1 cellular context compared by ENCODE assay signal in genomic region chr4:2623442-2623841, GRCh38.
TF ChIP-seq lines count a peak whose summit lies in the region.

No MANE protein-coding gene starts in this region.

TF ChIP-seq in GM23338, 12 proteins besides CTCF, POLR2A, EP300 and RAD21 (continued from another document):
- TF ChIP-seq, protein P1, sequence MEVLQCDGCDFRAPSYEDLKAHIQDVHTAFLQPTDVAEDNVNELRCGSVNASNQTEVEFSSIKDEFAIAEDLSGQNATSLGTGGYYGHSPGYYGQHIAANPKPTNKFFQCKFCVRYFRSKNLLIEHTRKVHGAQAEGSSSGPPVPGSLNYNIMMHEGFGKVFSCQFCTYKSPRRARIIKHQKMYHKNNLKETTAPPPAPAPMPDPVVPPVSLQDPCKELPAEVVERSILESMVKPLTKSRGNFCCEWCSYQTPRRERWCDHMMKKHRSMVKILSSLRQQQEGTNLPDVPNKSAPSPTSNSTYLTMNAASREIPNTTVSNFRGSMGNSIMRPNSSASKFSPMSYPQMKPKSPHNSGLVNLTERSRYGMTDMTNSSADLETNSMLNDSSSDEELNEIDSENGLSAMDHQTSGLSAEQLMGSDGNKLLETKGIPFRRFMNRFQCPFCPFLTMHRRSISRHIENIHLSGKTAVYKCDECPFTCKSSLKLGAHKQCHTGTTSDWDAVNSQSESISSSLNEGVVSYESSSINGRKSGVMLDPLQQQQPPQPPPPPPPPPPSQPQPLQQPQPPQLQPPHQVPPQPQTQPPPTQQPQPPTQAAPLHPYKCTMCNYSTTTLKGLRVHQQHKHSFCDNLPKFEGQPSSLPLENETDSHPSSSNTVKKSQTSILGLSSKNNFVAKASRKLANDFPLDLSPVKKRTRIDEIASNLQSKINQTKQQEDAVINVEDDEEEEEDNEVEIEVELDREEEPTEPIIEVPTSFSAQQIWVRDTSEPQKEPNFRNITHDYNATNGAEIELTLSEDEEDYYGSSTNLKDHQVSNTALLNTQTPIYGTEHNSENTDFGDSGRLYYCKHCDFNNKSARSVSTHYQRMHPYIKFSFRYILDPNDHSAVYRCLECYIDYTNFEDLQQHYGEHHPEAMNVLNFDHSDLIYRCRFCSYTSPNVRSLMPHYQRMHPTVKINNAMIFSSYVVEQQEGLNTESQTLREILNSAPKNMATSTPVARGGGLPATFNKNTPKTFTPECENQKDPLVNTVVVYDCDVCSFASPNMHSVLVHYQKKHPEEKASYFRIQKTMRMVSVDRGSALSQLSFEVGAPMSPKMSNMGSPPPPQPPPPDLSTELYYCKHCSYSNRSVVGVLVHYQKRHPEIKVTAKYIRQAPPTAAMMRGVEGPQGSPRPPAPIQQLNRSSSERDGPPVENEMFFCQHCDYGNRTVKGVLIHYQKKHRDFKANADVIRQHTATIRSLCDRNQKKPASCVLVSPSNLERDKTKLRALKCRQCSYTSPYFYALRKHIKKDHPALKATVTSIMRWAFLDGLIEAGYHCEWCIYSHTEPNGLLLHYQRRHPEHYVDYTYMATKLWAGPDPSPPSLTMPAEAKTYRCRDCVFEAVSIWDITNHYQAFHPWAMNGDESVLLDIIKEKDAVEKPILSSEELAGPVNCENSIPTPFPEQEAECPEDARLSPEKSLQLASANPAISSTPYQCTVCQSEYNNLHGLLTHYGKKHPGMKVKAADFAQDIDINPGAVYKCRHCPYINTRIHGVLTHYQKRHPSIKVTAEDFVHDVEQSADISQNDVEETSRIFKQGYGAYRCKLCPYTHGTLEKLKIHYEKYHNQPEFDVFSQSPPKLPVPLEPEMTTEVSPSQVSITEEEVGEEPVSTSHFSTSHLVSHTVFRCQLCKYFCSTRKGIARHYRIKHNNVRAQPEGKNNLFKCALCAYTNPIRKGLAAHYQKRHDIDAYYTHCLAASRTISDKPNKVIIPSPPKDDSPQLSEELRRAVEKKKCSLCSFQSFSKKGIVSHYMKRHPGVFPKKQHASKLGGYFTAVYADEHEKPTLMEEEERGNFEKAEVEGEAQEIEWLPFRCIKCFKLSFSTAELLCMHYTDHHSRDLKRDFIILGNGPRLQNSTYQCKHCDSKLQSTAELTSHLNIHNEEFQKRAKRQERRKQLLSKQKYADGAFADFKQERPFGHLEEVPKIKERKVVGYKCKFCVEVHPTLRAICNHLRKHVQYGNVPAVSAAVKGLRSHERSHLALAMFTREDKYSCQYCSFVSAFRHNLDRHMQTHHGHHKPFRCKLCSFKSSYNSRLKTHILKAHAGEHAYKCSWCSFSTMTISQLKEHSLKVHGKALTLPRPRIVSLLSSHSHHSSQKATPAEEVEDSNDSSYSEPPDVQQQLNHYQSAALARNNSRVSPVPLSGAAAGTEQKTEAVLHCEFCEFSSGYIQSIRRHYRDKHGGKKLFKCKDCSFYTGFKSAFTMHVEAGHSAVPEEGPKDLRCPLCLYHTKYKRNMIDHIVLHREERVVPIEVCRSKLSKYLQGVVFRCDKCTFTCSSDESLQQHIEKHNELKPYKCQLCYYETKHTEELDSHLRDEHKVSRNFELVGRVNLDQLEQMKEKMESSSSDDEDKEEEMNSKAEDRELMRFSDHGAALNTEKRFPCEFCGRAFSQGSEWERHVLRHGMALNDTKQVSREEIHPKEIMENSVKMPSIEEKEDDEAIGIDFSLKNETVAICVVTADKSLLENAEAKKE (CRISPR knock-in tag; IDR thresholded peaks at IDR 0.05): no peak
- TF ChIP-seq EZH2 (IDR thresholded peaks at IDR 0.05; ENCODE audit: low read depth, unreplicated experiment): no peak
- no peak for TF ChIP-seq ZNF114 (CRISPR knock-in tag; IDR thresholded peaks at IDR 0.05)
- TF ChIP-seq CREB1 (CRISPR knock-in tag; IDR thresholded peaks at IDR 0.05; ENCODE audit: low read depth): no peak
- TF ChIP-seq NANOG (IDR thresholded peaks at IDR 0.05; ENCODE audit: borderline replicate concordance): no peak
- TF ChIP-seq POLR2AphosphoS5 (IDR thresholded peaks at IDR 0.05; ENCODE audit: low read depth): no peak
- TF ChIP-seq EZH2phosphoT487 (IDR thresholded peaks at IDR 0.05; ENCODE audit: unreplicated experiment): no peak
